ENCODE assay signal across 20 cellular contexts in the genomic region with DNA sequence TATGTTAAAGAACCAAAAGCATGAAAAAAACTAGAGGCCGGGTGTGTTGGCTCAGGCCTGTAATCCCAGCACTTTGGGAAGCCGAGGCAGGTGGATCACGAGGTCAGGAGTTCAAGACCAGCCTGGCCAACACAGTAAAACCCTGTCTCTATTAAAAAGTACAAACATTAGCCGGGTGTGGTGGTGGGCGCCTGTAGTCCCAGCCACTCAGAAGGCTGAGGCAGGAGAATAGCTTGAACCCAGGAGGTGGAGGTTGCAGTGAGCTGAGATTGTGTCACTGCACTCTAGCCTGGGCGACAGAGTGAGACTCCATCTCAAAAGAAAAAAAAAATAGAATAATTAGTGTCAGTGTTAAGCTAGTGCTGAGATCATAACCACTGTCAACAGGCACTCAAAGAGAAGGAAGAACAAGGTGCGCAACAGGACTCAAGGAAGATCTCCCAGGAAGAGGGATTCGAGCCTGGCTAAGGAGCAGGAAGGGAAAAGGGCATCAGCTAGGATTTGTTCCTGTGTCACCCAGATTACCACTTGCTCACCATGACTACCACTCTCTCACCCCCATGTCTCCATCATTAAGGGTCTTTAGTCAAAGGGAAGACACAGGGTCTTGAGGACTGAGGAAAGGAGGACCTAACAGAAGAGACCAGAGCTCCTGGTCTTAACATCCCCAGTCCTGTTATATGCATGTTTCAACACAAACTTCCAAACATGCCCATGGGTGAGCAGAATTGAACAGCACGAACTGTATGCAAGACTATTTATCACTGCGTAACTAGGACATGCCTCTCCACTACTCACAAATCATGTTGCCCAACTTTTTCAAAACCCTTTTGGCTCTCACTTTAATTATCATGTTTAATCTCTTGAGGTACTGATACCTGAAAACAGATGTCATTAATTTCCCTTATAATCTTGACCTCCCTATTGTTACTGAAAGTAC.
A peak's percentile ranks its signal among the peaks of the same experiment; 100 is the strongest.
DNase-seq lines count a peak whose midpoint lies in the region; ATAC-seq and TF ChIP-seq lines count a peak whose summit lies in the region.
"Had no signal": no experiment of that assay in that cellular context is flagged by ENCODE, and none has a peak within 500 bp of the region (broad histone marks: within the 10 kb centered on the region; RNA-seq: fewer than 3 reads in every experiment).

No MANE protein-coding gene starts in this region.

- H3K27ac Mint-ChIP-seq in activated CD4-positive, alpha-beta T cell treated with anti-CD3 and anti-CD28 coated beads, Interleukin-2, amount 10 ng/mL, durations not matched to agents 24 days and 14 days = no peak overlapping the region
- peak overlapping the region; percentile 5 for H3K27ac Mint-ChIP-seq in stimulated activated naive B cell treated with anti-CD40 and anti-IgM and Interleukin-4, amounts not matched to agents 10 μg/mL and 1 μg/mL and 100 μg/mL, for 72 hours
- H3K27ac Mint-ChIP-seq in osteocyte (ENCODE audit: unreplicated experiment) = no peak overlapping the region
- H3K27ac Mint-ChIP-seq in activated CD4-positive, alpha-beta T cell treated with anti-CD3 and anti-CD28 coated beads for 36 hours = no peak overlapping the region
- H3K27ac Mint-ChIP-seq: activated naive CD4-positive, alpha-beta T cell treated with anti-CD3 and anti-CD28 coated beads, Interleukin-2, amount 10 ng/mL, durations not matched to agents 7 days and 5 days; CD8-positive, alpha-beta T cell had no signal

- H3K4me3 ChIP-seq in fibroblast of villous mesenchyme (ENCODE audit: low read depth, low read length) = no peak overlapping the region
- H3K4me3 ChIP-seq: ovary, SJSA1, skin epidermis had no signal

- TF ChIP-seq CTCF in fibroblast of villous mesenchyme (IDR thresholded peaks at IDR 0.05; ENCODE audit: insufficient read depth, low read depth, low read length) (no peak), osteocyte (IDR thresholded peaks at IDR 0.05) (no peak)

- no peaks in the 10 kb centered on the region for H3K27me3 Mint-ChIP-seq in activated CD4-positive, alpha-beta T cell treated with anti-CD3 and anti-CD28 coated beads, Interleukin-2, amount 10 ng/mL, durations not matched to agents 24 days and 14 days
- no peaks in the 10 kb centered on the region for H3K27me3 Mint-ChIP-seq in stimulated activated naive B cell treated with anti-CD40 and anti-IgM and Interleukin-4, amounts not matched to agents 10 μg/mL and 1 μg/mL and 100 μg/mL, for 72 hours
- H3K27me3 Mint-ChIP-seq in osteocyte (ENCODE audit: unreplicated experiment) = no peaks in the 10 kb centered on the region
- H3K27me3 Mint-ChIP-seq in activated CD4-positive, alpha-beta T cell treated with anti-CD3 and anti-CD28 coated beads for 36 hours = no peaks in the 10 kb centered on the region
- H3K27me3 Mint-ChIP-seq: activated naive CD4-positive, alpha-beta T cell treated with anti-CD3 and anti-CD28 coated beads, Interleukin-2, amount 10 ng/mL, durations not matched to agents 7 days and 5 days had no signal

- POLR2A ChIA-PET in activated CD4-positive, alpha-beta T cell treated with anti-CD3 and anti-CD28 coated beads for 36 hours (lab: Charles Lee) = no interaction called here

- intact Hi-C loops in activated CD4-positive, alpha-beta T cell treated with anti-CD3 and anti-CD28 coated beads, Interleukin-2, amount 10 ng/mL, durations not matched to agents 24 days and 14 days (cut with micrococcal nuclease) = no loop called here
- intact Hi-C loops in activated CD4-positive, alpha-beta T cell treated with anti-CD3 and anti-CD28 coated beads for 36 hours (cut with DNase I, micrococcal nuclease) = no loop called here

- peak; percentile 60 for DNase-seq in activated CD4-positive, alpha-beta T cell treated with anti-CD3 and anti-CD28 coated beads, Interleukin-2, amount 10 ng/mL, durations not matched to agents 24 days and 14 days
- DNase-seq in activated CD4-positive, alpha-beta T cell treated with anti-CD3 and anti-CD28 coated beads, Interleukin-2, amount 50 U/mL, for 48 hours = no peak
- peak; percentile 37 for DNase-seq in SK-N-DZ (ENCODE audit: low spot score)
- peak; percentile 29 for DNase-seq in fibroblast of villous mesenchyme (ENCODE audit: low read depth)
- DNase-seq in stimulated activated naive B cell treated with anti-CD40 and anti-IgM and Interleukin-4, amounts not matched to agents 10 μg/mL and 1 μg/mL and 100 μg/mL, for 72 hours = no peak
- no peak for DNase-seq in osteocyte (ENCODE audit: extremely low spot score, unreplicated experiment)
- DNase-seq in activated CD4-positive, alpha-beta T cell treated with anti-CD3 and anti-CD28 coated beads for 36 hours = no peak
- DNase-seq: activated CD4-positive, alpha-beta T cell treated with anti-CD3 and anti-CD28 coated beads for 1 hour; activated CD8-positive, alpha-beta memory T cell treated with anti-CD3 and anti-CD28 coated beads, Interleukin-2, amount 50 U/mL, for 48 hours; activated naive CD4-positive, alpha-beta T cell treated with anti-CD3 and anti-CD28 coated beads, Interleukin-2, amount 10 ng/mL, durations not matched to agents 7 days and 5 days; CD8-positive, alpha-beta T cell; hypothalamus; NCI-H1694; ovary; stimulated activated CD4-positive, alpha-beta T cell treated with anti-CD3 and anti-CD28 coated beads, Interleukin-4, amount 100 ng/mL, for 24 hours; stimulated activated CD8-positive, alpha-beta memory T cell treated with anti-CD3 and anti-CD28 coated beads, Interleukin-4, amount 100 ng/mL, for 48 hours; T1000 had no signal

- CTCF ChIA-PET in activated CD4-positive, alpha-beta T cell treated with anti-CD3 and anti-CD28 coated beads for 36 hours (lab: Charles Lee) = no interaction called here

- ATAC-seq in stimulated activated naive B cell treated with anti-CD40 and anti-IgM and Interleukin-4, amounts not matched to agents 10 μg/mL and 1 μg/mL and 100 μg/mL, for 72 hours (replicated peaks) = no peak
- no peak for ATAC-seq in GM18520 (IDR thresholded peaks at IDR 0.05; ENCODE audit: unreplicated experiment)
- no peak for ATAC-seq in activated CD4-positive, alpha-beta T cell treated with anti-CD3 and anti-CD28 coated beads for 36 hours
- ATAC-seq: CD8-positive, alpha-beta T cell had no signal

- peaks cover 45% of the 10 kb centered on the region for H3K36me3 Mint-ChIP-seq in activated CD4-positive, alpha-beta T cell treated with anti-CD3 and anti-CD28 coated beads, Interleukin-2, amount 10 ng/mL, durations not matched to agents 24 days and 14 days (ENCODE audit: low read depth)
- H3K36me3 Mint-ChIP-seq in stimulated activated naive B cell treated with anti-CD40 and anti-IgM and Interleukin-4, amounts not matched to agents 10 μg/mL and 1 μg/mL and 100 μg/mL, for 72 hours = peaks cover 39 to 44% of the 10 kb centered on the region in 2 donors
- H3K36me3 Mint-ChIP-seq in osteocyte (ENCODE audit: unreplicated experiment) = peaks cover 13% of the 10 kb centered on the region
- peaks cover 5% of the 10 kb centered on the region for H3K36me3 Mint-ChIP-seq in activated CD4-positive, alpha-beta T cell treated with anti-CD3 and anti-CD28 coated beads for 36 hours (ENCODE audit: low read depth)

- H3K4me1 Mint-ChIP-seq in activated CD4-positive, alpha-beta T cell treated with anti-CD3 and anti-CD28 coated beads, Interleukin-2, amount 10 ng/mL, durations not matched to agents 24 days and 14 days = peaks cover 63% of the 10 kb centered on the region
- peaks cover 60 to 90% of the 10 kb centered on the region in 2 donors for H3K4me1 Mint-ChIP-seq in stimulated activated naive B cell treated with anti-CD40 and anti-IgM and Interleukin-4, amounts not matched to agents 10 μg/mL and 1 μg/mL and 100 μg/mL, for 72 hours
- H3K4me1 Mint-ChIP-seq in osteocyte (ENCODE audit: unreplicated experiment) = peaks cover 42% of the 10 kb centered on the region
- peaks cover 48% of the 10 kb centered on the region for H3K4me1 Mint-ChIP-seq in activated CD4-positive, alpha-beta T cell treated with anti-CD3 and anti-CD28 coated beads for 36 hours

- no peaks in the 10 kb centered on the region for H3K9me3 Mint-ChIP-seq in activated CD4-positive, alpha-beta T cell treated with anti-CD3 and anti-CD28 coated beads, Interleukin-2, amount 10 ng/mL, durations not matched to agents 24 days and 14 days
- H3K9me3 Mint-ChIP-seq in stimulated activated naive B cell treated with anti-CD40 and anti-IgM and Interleukin-4, amounts not matched to agents 10 μg/mL and 1 μg/mL and 100 μg/mL, for 72 hours = no peaks in the 10 kb centered on the region
- no peaks in the 10 kb centered on the region for H3K9me3 Mint-ChIP-seq in osteocyte (ENCODE audit: unreplicated experiment)
- H3K9me3 Mint-ChIP-seq in activated CD4-positive, alpha-beta T cell treated with anti-CD3 and anti-CD28 coated beads for 36 hours (ENCODE audit: low read depth) = no peaks in the 10 kb centered on the region
- H3K9me3 Mint-ChIP-seq: activated naive CD4-positive, alpha-beta T cell treated with anti-CD3 and anti-CD28 coated beads, Interleukin-2, amount 10 ng/mL, durations not matched to agents 7 days and 5 days; CD8-positive, alpha-beta T cell had no signal

- no peak overlapping the region for H3K4me3 Mint-ChIP-seq in activated CD4-positive, alpha-beta T cell treated with anti-CD3 and anti-CD28 coated beads, Interleukin-2, amount 10 ng/mL, durations not matched to agents 24 days and 14 days
- H3K4me3 Mint-ChIP-seq in stimulated activated naive B cell treated with anti-CD40 and anti-IgM and Interleukin-4, amounts not matched to agents 10 μg/mL and 1 μg/mL and 100 μg/mL, for 72 hours = no peak overlapping the region
- H3K4me3 Mint-ChIP-seq in osteocyte (ENCODE audit: unreplicated experiment) = no peak overlapping the region
- H3K4me3 Mint-ChIP-seq in activated CD4-positive, alpha-beta T cell treated with anti-CD3 and anti-CD28 coated beads for 36 hours = no peak overlapping the region
- H3K4me3 Mint-ChIP-seq: activated naive CD4-positive, alpha-beta T cell treated with anti-CD3 and anti-CD28 coated beads, Interleukin-2, amount 10 ng/mL, durations not matched to agents 7 days and 5 days; CD8-positive, alpha-beta T cell had no signal

Comparison
In these comparisons a context has a peak if more than half of its experiments do, and no peak if none do; other contexts are left out.
1. DNase-seq: peak in activated CD4-positive, alpha-beta T cell treated with anti-CD3 and anti-CD28 coated beads, Interleukin-2, amount 10 ng/mL, durations not matched to agents 24 days and 14 days (single experiment), SK-N-DZ (single experiment) and fibroblast of villous mesenchyme (single experiment); none in activated CD4-positive, alpha-beta T cell treated with anti-CD3 and anti-CD28 coated beads, Interleukin-2, amount 50 U/mL, for 48 hours (0 of 2), stimulated activated naive B cell treated with anti-CD40 and anti-IgM and Interleukin-4, amounts not matched to agents 10 μg/mL and 1 μg/mL and 100 μg/mL, for 72 hours (single experiment), osteocyte (single experiment) and activated CD4-positive, alpha-beta T cell treated with anti-CD3 and anti-CD28 coated beads for 36 hours (single experiment).